1 cellular context compared by ENCODE assay signal in genomic region chr18:48939368-48940097, GRCh38.
TF ChIP-seq lines count a peak whose summit lies in the region.

No MANE protein-coding gene starts in this region.

TF ChIP-seq in IMR-90, 13 proteins besides CTCF, POLR2A, EP300 and RAD21 (continued from another document):
- TF ChIP-seq NFE2L2 (IDR thresholded peaks at IDR 0.05; ENCODE audit: low read depth, low read length) (no peak), CEBPB (IDR thresholded peaks at IDR 0.05; ENCODE audit: low read depth, low read length) (no peak)
